In genomic region chr5:135213466-135214239, GRCh38 we compare ENCODE assay signal across 23 cellular contexts.
A peak's percentile ranks its signal among the peaks of the same experiment; 100 is the strongest.
DNase-seq lines count a peak whose midpoint lies in the region; ATAC-seq and TF ChIP-seq lines count a peak whose summit lies in the region.
"Had no signal": no experiment of that assay in that cellular context is flagged by ENCODE, and none has a peak within 500 bp of the region (broad histone marks: within the 10 kb centered on the region; RNA-seq: fewer than 3 reads in every experiment).

No MANE protein-coding gene starts in this region.

- H3K27ac Mint-ChIP-seq in progenitor cell of endocrine pancreas (no peak overlapping the region), nephron progenitor cell (no peak overlapping the region)
- H3K27ac Mint-ChIP-seq: activated naive CD4-positive, alpha-beta T cell treated with anti-CD3 and anti-CD28 coated beads, Interleukin-2, amount 50 U/mL, for 24 hours; memory B cell; stimulated activated naive B cell treated with anti-CD40 and anti-IgM and Interleukin-4, amounts not matched to agents 10 μg/mL and 1 μg/mL and 100 μg/mL, for 72 hours had no signal

- no peak for TF ChIP-seq CTCF in coronary artery (IDR thresholded peaks at IDR 0.05)
- TF ChIP-seq CTCF in progenitor cell of endocrine pancreas (IDR thresholded peaks at IDR 0.05; ENCODE audit: unreplicated experiment), result no peak
- no peak for TF ChIP-seq CTCF in nephron progenitor cell (IDR thresholded peaks at IDR 0.05)

- H3K27me3 Mint-ChIP-seq in progenitor cell of endocrine pancreas, result peaks cover 16% of the 10 kb centered on the region
- peaks cover 17% of the 10 kb centered on the region for H3K27me3 Mint-ChIP-seq in nephron progenitor cell (ENCODE audit: low read depth, poor library complexity)

- ATAC-seq in HG02763 (IDR thresholded peaks at IDR 0.05; ENCODE audit: unreplicated experiment), result no peak
- ATAC-seq: activated T-cell treated with anti-CD3 and anti-CD28 coated beads, Interleukin-2, amount 50 U/mL, for 4 hours; esophagus mucosa; gastrocnemius medialis; stimulated activated naive B cell treated with anti-CD40 and anti-IgM and Interleukin-4, amounts not matched to agents 10 μg/mL and 1 μg/mL and 100 μg/mL, for 72 hours had no signal

- no peak overlapping the region for H3K4me3 Mint-ChIP-seq in progenitor cell of endocrine pancreas (ENCODE audit: low read depth)
- no peak overlapping the region for H3K4me3 Mint-ChIP-seq in nephron progenitor cell
- H3K4me3 Mint-ChIP-seq: activated naive CD4-positive, alpha-beta T cell treated with anti-CD3 and anti-CD28 coated beads, Interleukin-2, amount 50 U/mL, for 24 hours; activated T-cell treated with anti-CD3 and anti-CD28 coated beads, Interleukin-2, amount 50 U/mL, for 4 hours; central memory CD8-positive, alpha-beta T cell; memory B cell; naive B cell; stimulated activated naive B cell treated with anti-CD40 and anti-IgM and Interleukin-4, amounts not matched to agents 10 μg/mL and 1 μg/mL and 100 μg/mL, for 72 hours had no signal

- H3K36me3 Mint-ChIP-seq in progenitor cell of endocrine pancreas (ENCODE audit: insufficient read depth) (no peaks in the 10 kb centered on the region), nephron progenitor cell (ENCODE audit: low read depth) (no peaks in the 10 kb centered on the region)
- H3K36me3 Mint-ChIP-seq: activated naive CD4-positive, alpha-beta T cell treated with anti-CD3 and anti-CD28 coated beads, Interleukin-2, amount 50 U/mL, for 24 hours; memory B cell; naive B cell; stimulated activated naive B cell treated with anti-CD40 and anti-IgM and Interleukin-4, amounts not matched to agents 10 μg/mL and 1 μg/mL and 100 μg/mL, for 72 hours had no signal

- no peak overlapping the region for H3K4me3 ChIP-seq in coronary artery
- H3K4me3 ChIP-seq: ascending aorta, gastrocnemius medialis had no signal

- H3K9me3 Mint-ChIP-seq in progenitor cell of endocrine pancreas (ENCODE audit: low read depth) (no peaks in the 10 kb centered on the region), nephron progenitor cell (no peaks in the 10 kb centered on the region)
- H3K9me3 Mint-ChIP-seq: activated naive CD4-positive, alpha-beta T cell treated with anti-CD3 and anti-CD28 coated beads, Interleukin-2, amount 50 U/mL, for 24 hours; activated T-cell treated with anti-CD3 and anti-CD28 coated beads, Interleukin-2, amount 50 U/mL, for 4 hours; central memory CD8-positive, alpha-beta T cell; memory B cell; naive B cell; stimulated activated naive B cell treated with anti-CD40 and anti-IgM and Interleukin-4, amounts not matched to agents 10 μg/mL and 1 μg/mL and 100 μg/mL, for 72 hours had no signal

- no peak overlapping the region for H3K27ac ChIP-seq in coronary artery
- H3K27ac ChIP-seq: gastrocnemius medialis, parathyroid adenoma had no signal

- peaks cover 8% of the 10 kb centered on the region for H3K4me1 Mint-ChIP-seq in progenitor cell of endocrine pancreas (ENCODE audit: low read depth)
- H3K4me1 Mint-ChIP-seq in nephron progenitor cell, result peaks cover 24% of the 10 kb centered on the region
- H3K4me1 Mint-ChIP-seq: activated naive CD4-positive, alpha-beta T cell treated with anti-CD3 and anti-CD28 coated beads, Interleukin-2, amount 50 U/mL, for 24 hours; central memory CD8-positive, alpha-beta T cell; memory B cell; naive B cell; stimulated activated naive B cell treated with anti-CD40 and anti-IgM and Interleukin-4, amounts not matched to agents 10 μg/mL and 1 μg/mL and 100 μg/mL, for 72 hours had no signal

- peak; percentile 36 for DNase-seq in COR-L47 (lab: John Stamatoyannopoulos, UW)
- DNase-seq in NCI-H146 (lab: John Stamatoyannopoulos, UW), result peak; percentile 88
- peak; percentile 66 for DNase-seq in coronary artery (ENCODE audit: low spot score)
- DNase-seq in progenitor cell of endocrine pancreas (ENCODE audit: low spot score, unreplicated experiment), result peak; percentile 5
- no peak for DNase-seq in nephron progenitor cell
- no peak for DNase-seq in pons (ENCODE audit: low spot score)
- DNase-seq: activated CD4-positive, alpha-beta T cell treated with anti-CD3 and anti-CD28 coated beads, Interleukin-2, amount 50 U/mL, for 48 hours; activated T-cell treated with anti-CD3 and anti-CD28 coated beads, Interleukin-2, amount 50 U/mL, for 4 hours; effector CD4-positive, alpha-beta T cell; gastrocnemius medialis; HCEC 1CT; naive B cell; NCI-H1436; NCI-H748 treated with DMSO at 0.1 percent for 48 hours; stimulated activated CD4-positive, alpha-beta T cell treated with anti-CD3 and anti-CD28 coated beads, Interleukin-1b, Interleukin-23, amount 100 ng/mL, for 48 hours; stimulated activated naive B cell treated with anti-CD40 and anti-IgM and Interleukin-4, amounts not matched to agents 10 μg/mL and 1 μg/mL and 100 μg/mL, for 72 hours had no signal

Comparison
In these comparisons a context has a peak if more than half of its experiments do, and no peak if none do; other contexts are left out.
1. DNase-seq: peak in COR-L47 (single experiment), NCI-H146 (single experiment), coronary artery (single experiment) and progenitor cell of endocrine pancreas (single experiment); none in nephron progenitor cell (single experiment) and pons (single experiment).